1 cellular context compared by ENCODE assay signal in the genomic region with DNA sequence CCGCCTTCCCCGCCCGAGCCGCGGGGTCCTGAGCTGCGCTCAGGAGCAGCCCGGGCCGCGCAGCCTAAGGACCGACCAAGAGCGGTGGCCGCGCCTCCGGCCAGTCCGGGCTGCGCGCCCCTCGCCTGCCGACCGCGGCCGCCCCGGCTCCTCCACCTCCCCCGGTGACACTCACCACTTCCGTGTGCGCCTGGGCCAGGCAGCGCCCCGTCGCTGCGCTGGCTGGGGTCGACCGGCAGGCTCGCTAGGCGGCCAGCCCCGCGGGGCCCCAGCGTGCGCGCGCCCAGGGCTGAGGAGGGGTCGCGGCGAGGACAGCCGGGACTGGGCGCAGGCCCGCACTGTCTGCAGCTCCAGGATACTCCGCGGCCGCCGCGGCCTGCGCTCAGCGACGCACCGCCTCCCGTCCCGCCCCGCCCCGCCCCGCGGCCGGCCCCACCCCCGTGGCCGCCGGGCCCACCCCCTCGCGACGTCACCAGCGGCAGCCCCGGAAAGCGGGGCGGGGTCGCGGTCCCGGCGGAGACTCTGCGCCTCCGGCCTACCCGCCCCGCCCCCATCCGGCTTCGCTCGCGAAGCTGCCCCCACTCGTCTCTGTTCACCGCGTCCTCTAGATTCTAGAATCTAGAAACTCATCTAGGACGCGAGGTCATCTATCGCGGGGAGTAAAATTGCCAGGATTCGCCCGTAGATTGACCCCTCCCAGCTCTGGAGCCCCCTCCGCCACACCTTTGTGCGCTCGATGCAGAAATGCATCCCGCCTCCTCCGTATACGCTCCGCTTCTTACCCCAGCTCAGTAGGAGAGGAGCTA.
TF ChIP-seq lines count a peak whose summit lies in the region.

JAK1 (minus strand) TSS at position 392 of the 806 bp plus-strand sequence. CDS start 80,285 bp downstream, outside the sequence.

TF ChIP-seq in SK-N-SH treated with all-trans-retinoic acid at 6 μM for 48 hours, 23 proteins besides CTCF, POLR2A, EP300 and RAD21 (continued from another document):
- TF ChIP-seq PATZ1 (CRISPR knock-in tag; IDR thresholded peaks at IDR 0.05; ENCODE audit: borderline replicate concordance) (no peak), GLIS3 (CRISPR knock-in tag; IDR thresholded peaks at IDR 0.05) (no peak), ISL1 (CRISPR knock-in tag; IDR thresholded peaks at IDR 0.05) (no peak), ZC3H10 (CRISPR knock-in tag; IDR thresholded peaks at IDR 0.05) (no peak), ZNF70 (CRISPR knock-in tag; IDR thresholded peaks at IDR 0.05) (no peak), OSR1 (CRISPR knock-in tag; IDR thresholded peaks at IDR 0.05) (no peak)
